8 cellular contexts compared by ENCODE assay signal in the genomic region with DNA sequence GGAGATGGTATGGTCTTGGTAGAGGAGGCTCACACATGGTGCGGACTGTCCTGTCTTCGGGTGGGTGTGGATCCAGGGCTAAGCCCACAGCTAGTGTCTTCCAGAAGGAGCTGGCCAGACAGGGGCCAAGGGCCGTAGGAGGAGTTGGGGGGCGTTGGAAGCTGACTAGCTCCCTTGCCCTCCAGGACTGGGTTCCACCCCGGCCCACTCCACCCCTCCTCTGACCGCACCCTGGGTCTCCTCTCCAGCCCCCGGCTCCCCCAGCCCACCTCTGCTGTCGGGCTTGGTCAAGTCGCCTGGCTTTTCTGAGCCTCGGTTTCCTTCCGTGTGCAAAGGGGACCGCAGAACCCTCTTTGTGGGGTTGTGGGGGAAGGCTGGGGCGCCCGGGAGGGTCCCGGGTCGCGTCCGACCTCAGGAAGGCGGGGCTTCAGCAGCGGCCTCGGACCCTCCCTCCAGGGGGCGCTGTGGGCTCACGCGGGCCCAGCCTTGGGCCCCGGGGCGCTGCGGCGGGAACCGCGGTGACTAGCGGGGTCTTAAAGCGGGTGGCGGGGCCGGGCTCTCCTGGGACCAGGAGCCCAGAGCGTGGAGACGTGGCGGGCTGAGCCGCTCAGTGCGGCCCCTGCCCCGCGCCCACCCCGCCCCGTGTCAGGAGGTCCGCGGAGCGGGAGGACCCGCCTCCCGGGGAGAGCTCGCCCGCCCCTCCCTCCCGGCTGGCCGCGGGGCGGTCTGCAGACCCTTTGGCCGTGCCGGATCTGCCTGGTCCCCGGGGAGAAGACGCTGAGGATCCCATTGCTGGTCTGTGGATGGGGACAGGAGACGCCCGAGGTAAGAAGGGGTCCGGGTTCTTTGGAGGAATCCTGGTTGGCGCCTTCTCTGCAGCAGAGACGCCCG. TPM values are rescaled to one million over a fixed set of nuclear protein-coding genes. Genes with fewer than 3 reads are reported as not detected.
A peak's percentile ranks its signal among the peaks of the same experiment; 100 is the strongest.
DNase-seq lines count a peak whose midpoint lies in the region; ATAC-seq and TF ChIP-seq lines count a peak whose summit lies in the region.

No MANE protein-coding gene starts in this region.

- WGBS in mesodermal cell (ENCODE audit: insufficient coverage in 2 of 2), 2 experiments: 11 to 16% methylated on average over 29 to 31 of the region's 64 CpGs

- H3K9me3 ChIP-seq in colonic mucosa: no peaks in the 10 kb centered on the region
- no peaks in the 10 kb centered on the region for H3K9me3 ChIP-seq in mesodermal cell (ENCODE audit: control insufficient read depth, low read length)

- intact Hi-C loops in colonic mucosa (cut with DNase I): no loop called here

- H3K27ac Mint-ChIP-seq in stimulated activated naive CD8-positive, alpha-beta T cell treated with anti-CD3 and anti-CD28 coated beads, Interleukin-15, amount 100 ng/mL, for 72 hours: no peak overlapping the region

- H3K9me3 Mint-ChIP-seq in stimulated activated naive CD8-positive, alpha-beta T cell treated with anti-CD3 and anti-CD28 coated beads, Interleukin-15, amount 100 ng/mL, for 72 hours: peaks cover 0 to 1% of the 10 kb centered on the region in 2 donors

- H3K4me1 Mint-ChIP-seq in stimulated activated naive CD8-positive, alpha-beta T cell treated with anti-CD3 and anti-CD28 coated beads, Interleukin-15, amount 100 ng/mL, for 72 hours: peaks cover 37% of the 10 kb centered on the region

- peak; percentile 71 for DNase-seq in DMS53 (lab: John Stamatoyannopoulos, UW)
- no peak for DNase-seq in LNCaP clone FGC (ENCODE audit: low read depth)
- DNase-seq in activated CD4-positive, CD25-positive, alpha-beta regulatory T cell treated with anti-CD3 and anti-CD28 coated beads, Interleukin-2, amount 50 U/mL, for 72 hours: peak; percentile 66
- DNase-seq in colonic mucosa: no peak
- DNase-seq in stimulated activated naive CD8-positive, alpha-beta T cell treated with anti-CD3 and anti-CD28 coated beads, Interleukin-15, amount 100 ng/mL, for 72 hours: peak; percentile 73 to 77
- no peak for DNase-seq in NCI-H128 (lab: John Stamatoyannopoulos, UW; ENCODE audit: unreplicated experiment)

- peaks cover 29% of the 10 kb centered on the region for H3K27me3 ChIP-seq in colonic mucosa

- H3K4me1 ChIP-seq in colonic mucosa: no peaks in the 10 kb centered on the region
- H3K4me1 ChIP-seq in mesodermal cell (ENCODE audit: control insufficient read depth, insufficient read depth, low read length, poor library complexity, severe bottlenecking): no peaks in the 10 kb centered on the region

- no peaks in the 10 kb centered on the region for H3K36me3 ChIP-seq in colonic mucosa
- H3K36me3 ChIP-seq in mesodermal cell (ENCODE audit: control insufficient read depth, insufficient read depth, low read length): no peaks in the 10 kb centered on the region

- H3K9ac ChIP-seq in colonic mucosa (ENCODE audit: low read depth in 2 of 2, low read length in 2 of 2): no peak overlapping the region

- peak; percentile 68 for ATAC-seq in stimulated activated naive CD8-positive, alpha-beta T cell treated with anti-CD3 and anti-CD28 coated beads, Interleukin-15, amount 100 ng/mL, for 72 hours
- no peak for ATAC-seq in GM19467 (IDR thresholded peaks at IDR 0.05; ENCODE audit: unreplicated experiment)

- peak overlapping the region; percentile 79 to 86 for H3K4me3 Mint-ChIP-seq in stimulated activated naive CD8-positive, alpha-beta T cell treated with anti-CD3 and anti-CD28 coated beads, Interleukin-15, amount 100 ng/mL, for 72 hours

- TF ChIP-seq CTCF in LNCaP clone FGC (IDR thresholded peaks at IDR 0.05; ENCODE audit: control insufficient read depth, extremely low read depth, insufficient read depth): peak; percentile 57
- TF ChIP-seq CTCF in colonic mucosa (IDR thresholded peaks at IDR 0.05): peak; percentile 53

- H3K27me3 Mint-ChIP-seq in stimulated activated naive CD8-positive, alpha-beta T cell treated with anti-CD3 and anti-CD28 coated beads, Interleukin-15, amount 100 ng/mL, for 72 hours: peaks cover 32% of the 10 kb centered on the region

- no peak overlapping the region for H3K27ac ChIP-seq in colonic mucosa
- no peak overlapping the region for H3K27ac ChIP-seq in mesodermal cell (ENCODE audit: low read depth, low read length, severe bottlenecking)

- H3K4me3 ChIP-seq in LNCaP clone FGC (ENCODE audit: low read depth, low read length): peak overlapping the region; percentile 18; the same call in 1 of the 2 replicates
- H3K4me3 ChIP-seq in colonic mucosa: peak overlapping the region; percentile 17
- peak overlapping the region; percentile 44 for H3K4me3 ChIP-seq in mesodermal cell (ENCODE audit: extremely low read depth, insufficient read depth, low read length, poor library complexity, severe bottlenecking)

RNA-seq across cellular contexts. Expression of gene NPBWR2, which starts 5.4 kb away (rescaled TPM):
- total RNA-seq in colonic mucosa: not detected
- not detected for polyA plus RNA-seq in mesodermal cell (2013, experiment 1 of 2)
- polyA plus RNA-seq in mesodermal cell (2013, experiment 2 of 2): not detected

RNA-seq across cellular contexts. Expression of gene LKAAEAR1, which starts 17.8 kb away (rescaled TPM):
- total RNA-seq in colonic mucosa: not detected
- not detected for polyA plus RNA-seq in mesodermal cell (2013, experiment 1 of 2)
- polyA plus RNA-seq in mesodermal cell (2013, experiment 2 of 2): not detected

RNA-seq across cellular contexts. Expression of gene OPRL1, which starts 22.1 kb away (rescaled TPM):
- under 1 TPM; 0.24 to 0.25 TPM for total RNA-seq in colonic mucosa
- 4.6 TPM for polyA plus RNA-seq in mesodermal cell (2013, experiment 1 of 2)
- polyA plus RNA-seq in mesodermal cell (2013, experiment 2 of 2): 3.4 TPM

RNA-seq across cellular contexts. Expression of gene RGS19, which starts 22.7 kb away (rescaled TPM):
- total RNA-seq in colonic mucosa: 1 to 10 TPM; 3.4 to 4.5 TPM
- polyA plus RNA-seq in mesodermal cell (2013, experiment 1 of 2): 12.9 TPM
- polyA plus RNA-seq in mesodermal cell (2013, experiment 2 of 2): 12.2 TPM

RNA-seq across cellular contexts. Expression of gene TCEA2, which starts 39.0 kb away (rescaled TPM):
- total RNA-seq in colonic mucosa: 10 to 100 TPM in 1 of 2 donors, 1 to 10 TPM in 1; 7.3 to 11.8 TPM
- 83.7 TPM for polyA plus RNA-seq in mesodermal cell (2013, experiment 1 of 2)
- polyA plus RNA-seq in mesodermal cell (2013, experiment 2 of 2): 77.5 TPM

Comparison
In these comparisons a context has a peak if more than half of its experiments do, and no peak if none do; other contexts are left out.
1. DNase-seq: peak in DMS53 (single experiment), activated CD4-positive, CD25-positive, alpha-beta regulatory T cell treated with anti-CD3 and anti-CD28 coated beads, Interleukin-2, amount 50 U/mL, for 72 hours (single experiment) and stimulated activated naive CD8-positive, alpha-beta T cell treated with anti-CD3 and anti-CD28 coated beads, Interleukin-15, amount 100 ng/mL, for 72 hours (2 of 2); none in LNCaP clone FGC (single experiment), colonic mucosa (single experiment) and NCI-H128 (single experiment).
2. Peak in every context shown above with its lines, with median percentiles within 50 percentile points of each other: H3K4me3 ChIP-seq.